In the genomic region with DNA sequence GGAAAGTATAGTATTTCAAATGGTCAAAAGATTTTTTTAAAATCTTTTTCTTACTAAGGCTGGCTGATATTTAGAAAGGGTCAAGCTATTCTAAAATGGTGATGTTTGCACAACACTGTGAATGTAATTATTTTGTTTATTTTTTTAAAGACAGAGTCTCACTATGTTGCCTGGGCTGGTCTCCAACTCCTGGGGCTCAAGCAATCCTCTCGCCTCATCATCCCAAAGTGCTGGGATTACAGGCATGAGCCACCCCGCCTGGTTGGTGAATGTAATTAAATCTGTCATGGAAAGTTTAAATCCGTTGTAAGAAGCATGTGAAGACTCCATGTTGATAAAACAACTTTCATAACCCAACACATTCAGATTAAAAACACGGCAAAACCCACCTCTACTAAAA, we compare ENCODE assay signal across 8 cellular contexts. TPM values are rescaled to one million over a fixed set of nuclear protein-coding genes. Genes with fewer than 3 reads are reported as not detected.
DNase-seq lines count a peak whose midpoint lies in the region; ATAC-seq and TF ChIP-seq lines count a peak whose summit lies in the region.

No MANE protein-coding gene starts in this region.

- no peak for ATAC-seq in DND-41 (ENCODE audit: insufficient read depth, low read depth)

- no peak overlapping the region for H3K9ac ChIP-seq in DND-41 (ENCODE audit: low read depth, low read length)

- no peak overlapping the region for H2AFZ ChIP-seq in DND-41 (ENCODE audit: low read depth, low read length)

- peaks cover 4% of the 10 kb centered on the region for H3K36me3 Mint-ChIP-seq in chondrocyte (ENCODE audit: low read depth)
- peaks cover 14% of the 10 kb centered on the region for H3K36me3 Mint-ChIP-seq in neural crest cell (ENCODE audit: low read depth)
- H3K36me3 Mint-ChIP-seq in activated naive CD4-positive, alpha-beta T cell treated with anti-CD3 and anti-CD28 coated beads for 36 hours (ENCODE audit: low read depth): peaks cover 2% of the 10 kb centered on the region
- peaks cover 13% of the 10 kb centered on the region for H3K36me3 Mint-ChIP-seq in activated naive CD4-positive, alpha-beta T cell treated with anti-CD3 and anti-CD28 coated beads, Interleukin-2, amount 10 ng/mL, durations not matched to agents 7 days and 5 days

- peak overlapping the region in 1 of 2 experiments; percentile 14; a peak in 1 of 4 replicates for H3K4me3 ChIP-seq in DND-41 (ENCODE audit: low read depth in 1 of 2, low read length in 2 of 2)

- no peak for TF ChIP-seq CTCF in DND-41 (IDR thresholded peaks at IDR 0.05; ENCODE audit: borderline replicate concordance, extremely low read depth, low read length, poor library complexity, severe bottlenecking)
- TF ChIP-seq CTCF in chondrocyte (IDR thresholded peaks at IDR 0.05): no peak
- no peak for TF ChIP-seq CTCF in neural crest cell (conservative IDR thresholded peaks at IDR 0.05)

- no peaks in the 10 kb centered on the region for H3K9me3 ChIP-seq in DND-41 (ENCODE audit: insufficient read depth, low read length, severe bottlenecking)

- H3K4me3 Mint-ChIP-seq in chondrocyte (ENCODE audit: unreplicated experiment) (peak overlapping the region; percentile 90), neural crest cell (peak overlapping the region; percentile 100)
- H3K4me3 Mint-ChIP-seq in activated naive CD4-positive, alpha-beta T cell treated with anti-CD3 and anti-CD28 coated beads for 36 hours: no peak overlapping the region
- no peak overlapping the region for H3K4me3 Mint-ChIP-seq in activated naive CD4-positive, alpha-beta T cell treated with anti-CD3 and anti-CD28 coated beads, Interleukin-2, amount 10 ng/mL, durations not matched to agents 7 days and 5 days

- peaks cover 31% of the 10 kb centered on the region for H3K4me1 ChIP-seq in DND-41 (ENCODE audit: insufficient read depth, low read length)

- H4K20me1 ChIP-seq in DND-41 (ENCODE audit: insufficient read depth, low read length): peaks cover 27% of the 10 kb centered on the region

- no peak overlapping the region for H3K27ac ChIP-seq in DND-41 (ENCODE audit: low read length)

- intact Hi-C loops in activated naive CD4-positive, alpha-beta T cell treated with anti-CD3 and anti-CD28 coated beads for 36 hours (cut with micrococcal nuclease): loop anchor here (5.0 to 10.0 kb wide), 3 partner anchors 324 to 894 kb away; partner anchors contain the start of genes FGF18 and NPM1

- no peaks in the 10 kb centered on the region for H3K9me3 Mint-ChIP-seq in chondrocyte (ENCODE audit: low read depth)
- H3K9me3 Mint-ChIP-seq in neural crest cell: peaks cover 2% of the 10 kb centered on the region
- H3K9me3 Mint-ChIP-seq in activated naive CD4-positive, alpha-beta T cell treated with anti-CD3 and anti-CD28 coated beads for 36 hours: no peaks in the 10 kb centered on the region
- H3K9me3 Mint-ChIP-seq in activated naive CD4-positive, alpha-beta T cell treated with anti-CD3 and anti-CD28 coated beads, Interleukin-2, amount 10 ng/mL, durations not matched to agents 7 days and 5 days: no peaks in the 10 kb centered on the region

- CTCF ChIA-PET in activated naive CD4-positive, alpha-beta T cell treated with anti-CD3 and anti-CD28 coated beads for 36 hours (lab: Charles Lee): interaction anchor here (0.6 to 3.3 kb wide), 3 partner anchors 12 to 92 kb away, joined by 3 to 20 read pairs (median 4); partner anchors contain the start of gene STK10
- CTCF ChIA-PET in activated naive CD4-positive, alpha-beta T cell treated with anti-CD3 and anti-CD28 coated beads, Interleukin-2, amount 10 ng/mL, durations not matched to agents 7 days and 5 days (lab: Charles Lee): interaction anchor here (0.8 to 0.9 kb wide), 2 partner anchors 11 to 92 kb away, joined by 3 read pairs; partner anchors contain the start of gene STK10

- H3K27me3 ChIP-seq in DND-41 (ENCODE audit: insufficient read depth, low read length, poor library complexity): peaks cover 12% of the 10 kb centered on the region

- H3K36me3 ChIP-seq in DND-41 (ENCODE audit: insufficient read depth, low read length): peaks cover 6% of the 10 kb centered on the region

- DNase-seq in DND-41 (no peak), NCI-H2081 treated with DMSO at 0.1 percent for 48 hours (lab: John Stamatoyannopoulos, UW) (peak; percentile 4), chondrocyte (ENCODE audit: low spot score) (no peak), neural crest cell (ENCODE audit: low read depth, low spot score) (no peak), hypothalamus (lab: John Stamatoyannopoulos, UW) (no peak)
- no peak for DNase-seq in stimulated activated CD4-positive, alpha-beta T cell treated with anti-CD3 and anti-CD28 coated beads, Interleukin-2, amount 100 ng/mL, for 24 hours
- no peak for DNase-seq in activated naive CD4-positive, alpha-beta T cell treated with anti-CD3 and anti-CD28 coated beads for 36 hours
- DNase-seq in activated naive CD4-positive, alpha-beta T cell treated with anti-CD3 and anti-CD28 coated beads, Interleukin-2, amount 10 ng/mL, durations not matched to agents 7 days and 5 days: no peak

- H3K27ac Mint-ChIP-seq in chondrocyte (ENCODE audit: unreplicated experiment) (peak overlapping the region; percentile 95), neural crest cell (ENCODE audit: unreplicated experiment) (no peak overlapping the region)
- no peak overlapping the region for H3K27ac Mint-ChIP-seq in activated naive CD4-positive, alpha-beta T cell treated with anti-CD3 and anti-CD28 coated beads for 36 hours
- H3K27ac Mint-ChIP-seq in activated naive CD4-positive, alpha-beta T cell treated with anti-CD3 and anti-CD28 coated beads, Interleukin-2, amount 10 ng/mL, durations not matched to agents 7 days and 5 days: no peak overlapping the region

- peak overlapping the region; percentile 99 for H3K4me2 ChIP-seq in DND-41 (ENCODE audit: insufficient read depth, low read length)

- H3K27me3 Mint-ChIP-seq in chondrocyte (ENCODE audit: low read depth): no peaks in the 10 kb centered on the region
- no peaks in the 10 kb centered on the region for H3K27me3 Mint-ChIP-seq in neural crest cell (ENCODE audit: low read depth)
- H3K27me3 Mint-ChIP-seq in activated naive CD4-positive, alpha-beta T cell treated with anti-CD3 and anti-CD28 coated beads for 36 hours (ENCODE audit: low read depth): no peaks in the 10 kb centered on the region
- peaks cover 18% of the 10 kb centered on the region for H3K27me3 Mint-ChIP-seq in activated naive CD4-positive, alpha-beta T cell treated with anti-CD3 and anti-CD28 coated beads, Interleukin-2, amount 10 ng/mL, durations not matched to agents 7 days and 5 days

- peaks cover 63% of the 10 kb centered on the region for H3K4me1 Mint-ChIP-seq in chondrocyte (ENCODE audit: low read depth)
- H3K4me1 Mint-ChIP-seq in neural crest cell: peaks cover 63% of the 10 kb centered on the region
- H3K4me1 Mint-ChIP-seq in activated naive CD4-positive, alpha-beta T cell treated with anti-CD3 and anti-CD28 coated beads for 36 hours (ENCODE audit: low read depth): peaks cover 34% of the 10 kb centered on the region
- H3K4me1 Mint-ChIP-seq in activated naive CD4-positive, alpha-beta T cell treated with anti-CD3 and anti-CD28 coated beads, Interleukin-2, amount 10 ng/mL, durations not matched to agents 7 days and 5 days: peaks cover 29% of the 10 kb centered on the region

- peaks cover 74% of the 10 kb centered on the region for H3K79me2 ChIP-seq in DND-41 (ENCODE audit: insufficient read depth, low read length)

RNA-seq across cellular contexts. Expression of gene UBTD2, which starts 2.6 kb away (rescaled TPM):
- 37.6 to 38.9 TPM (median 38.4 TPM) in 3 replicates for total RNA-seq in chondrocyte
- 73.3 and 74.0 TPM in 2 replicates for total RNA-seq in neural crest cell
- total RNA-seq in activated naive CD4-positive, alpha-beta T cell treated with anti-CD3 and anti-CD28 coated beads for 36 hours: 1 to 10 TPM; 2.3 to 2.6 TPM

Comparison
In these comparisons a context has a peak if more than half of its experiments do, and no peak if none do; other contexts are left out.
1. H3K4me3 Mint-ChIP-seq: peak in chondrocyte (single experiment) and neural crest cell (single experiment); none in activated naive CD4-positive, alpha-beta T cell treated with anti-CD3 and anti-CD28 coated beads for 36 hours (single experiment) and activated naive CD4-positive, alpha-beta T cell treated with anti-CD3 and anti-CD28 coated beads, Interleukin-2, amount 10 ng/mL, durations not matched to agents 7 days and 5 days (single experiment).
2. RNA of gene UBTD2, which starts 2.6 kb away (total RNA-seq): 73.3 to 74.0 TPM in neural crest cell and 37.6 to 38.9 TPM in chondrocyte; 2.3 to 2.6 TPM in activated naive CD4-positive, alpha-beta T cell treated with anti-CD3 and anti-CD28 coated beads for 36 hours; every median in the first group is over 10 times any median in the second.